ENCODE assay signal across 11 cellular contexts in the genomic region with DNA sequence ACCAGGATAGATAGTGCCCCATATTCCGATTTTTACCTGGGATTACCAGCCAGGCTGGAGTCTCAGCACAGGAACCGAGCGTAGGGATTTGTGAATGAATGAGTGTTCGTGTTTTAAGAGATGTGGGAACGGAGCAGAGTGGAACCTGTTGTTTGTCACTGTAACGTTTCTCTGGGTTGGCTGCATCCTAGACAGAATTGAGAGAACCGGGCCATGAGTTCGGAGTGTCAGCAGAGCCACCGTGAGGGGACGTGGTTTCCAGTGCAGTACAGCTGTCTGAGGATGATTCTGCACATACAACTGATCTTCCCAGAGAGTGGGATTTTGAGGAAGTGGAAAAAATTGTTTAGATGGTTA. TPM values are rescaled to one million over a fixed set of nuclear protein-coding genes. Genes with fewer than 3 reads are reported as not detected.
A peak's percentile ranks its signal among the peaks of the same experiment; 100 is the strongest.
DNase-seq lines count a peak whose midpoint lies in the region; ATAC-seq, FAIRE-seq and TF ChIP-seq lines count a peak whose summit lies in the region.
"Had no signal": no experiment of that assay in that cellular context is flagged by ENCODE, and none has a peak within 500 bp of the region (broad histone marks: within the 10 kb centered on the region; RNA-seq: fewer than 3 reads in every experiment).

No MANE protein-coding gene starts in this region.

- peaks cover 11% of the 10 kb centered on the region for H3K4me1 Mint-ChIP-seq in activated T-cell treated with anti-CD3 and anti-CD28 coated beads, Interleukin-2, amount 50 U/mL, for 24 hours (ENCODE audit: low read depth)
- H3K4me1 Mint-ChIP-seq in astrocyte (ENCODE audit: low read depth, unreplicated experiment): no peaks in the 10 kb centered on the region

- no peaks in the 10 kb centered on the region for H3K4me1 ChIP-seq in astrocyte (ENCODE audit: insufficient read depth, low read length)
- peaks cover 9% of the 10 kb centered on the region for H3K4me1 ChIP-seq in lower lobe of right lung
- peaks cover 18% of the 10 kb centered on the region for H3K4me1 ChIP-seq in suprapubic skin

- H3K9ac ChIP-seq in astrocyte (ENCODE audit: low read length): no peak overlapping the region

- H3K27me3 ChIP-seq in astrocyte (ENCODE audit: insufficient read depth, low read length): peaks cover 56% of the 10 kb centered on the region
- H3K27me3 ChIP-seq in lower lobe of right lung (ENCODE audit: low read depth): peaks cover 48% of the 10 kb centered on the region
- H3K27me3 ChIP-seq in suprapubic skin: peaks cover 49% of the 10 kb centered on the region

- ATAC-seq in lower lobe of right lung (no peak), GM18867 (IDR thresholded peaks at IDR 0.05; ENCODE audit: unreplicated experiment) (no peak), GM18868 (IDR thresholded peaks at IDR 0.05; ENCODE audit: unreplicated experiment) (no peak)

- no peaks in the 10 kb centered on the region for H3K36me3 ChIP-seq in astrocyte (ENCODE audit: insufficient read depth, low read length)
- H3K36me3 ChIP-seq in lower lobe of right lung: no peaks in the 10 kb centered on the region
- no peaks in the 10 kb centered on the region for H3K36me3 ChIP-seq in suprapubic skin
- H3K36me3 ChIP-seq: tibial nerve had no signal

- no peaks in the 10 kb centered on the region for H3K9me3 ChIP-seq in astrocyte (ENCODE audit: insufficient read depth, low read depth, low read length)
- no peaks in the 10 kb centered on the region for H3K9me3 ChIP-seq in lower lobe of right lung
- no peaks in the 10 kb centered on the region for H3K9me3 ChIP-seq in suprapubic skin
- H3K9me3 ChIP-seq: tibial nerve had no signal

- H3K36me3 Mint-ChIP-seq in activated T-cell treated with anti-CD3 and anti-CD28 coated beads, Interleukin-2, amount 50 U/mL, for 24 hours (ENCODE audit: low read depth): no peaks in the 10 kb centered on the region
- no peaks in the 10 kb centered on the region for H3K36me3 Mint-ChIP-seq in astrocyte (ENCODE audit: low read depth, unreplicated experiment)

- H3K4me2 ChIP-seq in astrocyte (ENCODE audit: low read length): peak overlapping the region; percentile 81

- no peak overlapping the region for H3K27ac Mint-ChIP-seq in activated T-cell treated with anti-CD3 and anti-CD28 coated beads, Interleukin-2, amount 50 U/mL, for 24 hours
- no peak overlapping the region for H3K27ac Mint-ChIP-seq in astrocyte (ENCODE audit: unreplicated experiment)

- H4K20me1 ChIP-seq in astrocyte (ENCODE audit: insufficient read depth, low read length): no peaks in the 10 kb centered on the region

- FAIRE-seq in astrocyte (lab: Jason Lieb, UNC): no peak
- FAIRE-seq: colon had no signal

- no peak overlapping the region for H2AFZ ChIP-seq in astrocyte (ENCODE audit: low read depth, low read length)

- TF ChIP-seq POLR2A in suprapubic skin (IDR thresholded peaks at IDR 0.05): no peak

- TF ChIP-seq CTCF in astrocyte (IDR thresholded peaks at IDR 0.05; ENCODE audit: insufficient read depth, low read depth, low read length): no peak
- no peak for TF ChIP-seq CTCF in lower lobe of right lung (IDR thresholded peaks at IDR 0.05)
- no peak for TF ChIP-seq CTCF in suprapubic skin (IDR thresholded peaks at IDR 0.05)

- no peak overlapping the region for H3K27ac ChIP-seq in astrocyte (ENCODE audit: low read depth, low read length)
- H3K27ac ChIP-seq in lower lobe of right lung: no peak overlapping the region
- H3K27ac ChIP-seq in suprapubic skin: no peak overlapping the region
- H3K27ac ChIP-seq: tibial nerve had no signal

- H3K4me3 ChIP-seq in astrocyte (ENCODE audit: insufficient read depth, low read depth, low read length): no peak overlapping the region
- peak overlapping the region; percentile 58 for H3K4me3 ChIP-seq in lower lobe of right lung
- peak overlapping the region; percentile 73 for H3K4me3 ChIP-seq in suprapubic skin

- intact Hi-C loops in lower lobe of right lung (cut with DNase I): no loop called here

- peak overlapping the region; percentile 57 for H3K4me3 Mint-ChIP-seq in activated T-cell treated with anti-CD3 and anti-CD28 coated beads, Interleukin-2, amount 50 U/mL, for 24 hours
- H3K4me3 Mint-ChIP-seq in astrocyte (ENCODE audit: unreplicated experiment): peak overlapping the region; percentile 60

- no peaks in the 10 kb centered on the region for H3K79me2 ChIP-seq in astrocyte (ENCODE audit: insufficient read depth, low read length)

- peaks cover 76% of the 10 kb centered on the region for H3K27me3 Mint-ChIP-seq in activated T-cell treated with anti-CD3 and anti-CD28 coated beads, Interleukin-2, amount 50 U/mL, for 24 hours
- H3K27me3 Mint-ChIP-seq in astrocyte (ENCODE audit: low read depth, unreplicated experiment): peaks cover 67% of the 10 kb centered on the region

- WGBS in suprapubic skin: 47% methylated on average over 10 of the region's 10 CpGs

- DNase-seq in activated T-cell treated with anti-CD3 and anti-CD28 coated beads, Interleukin-2, amount 50 U/mL, for 24 hours: no peak
- DNase-seq in activated T-cell treated with anti-CD3 and anti-CD28 coated beads, Interleukin-2, amount 50 U/mL, for 1 hour: no peak
- no peak for DNase-seq in astrocyte (ENCODE audit: low read depth)
- no peak for DNase-seq in lower lobe of right lung
- no peak for DNase-seq in suprapubic skin (ENCODE audit: low spot score in 2 of 2)
- no peak for DNase-seq in GDM1 (lab: John Stamatoyannopoulos, UW)
- DNase-seq: activated CD4-positive, alpha-beta T cell treated with anti-CD3 and anti-CD28 coated beads for 1 hour had no signal

- no peak for TF ChIP-seq EP300 in suprapubic skin (IDR thresholded peaks at IDR 0.05)

- H3K9me3 Mint-ChIP-seq in activated T-cell treated with anti-CD3 and anti-CD28 coated beads, Interleukin-2, amount 50 U/mL, for 24 hours: no peaks in the 10 kb centered on the region
- H3K9me3 Mint-ChIP-seq in astrocyte (ENCODE audit: unreplicated experiment): peaks cover 3% of the 10 kb centered on the region

RNA-seq across cellular contexts. Expression of gene PDE8B, which starts 1.2 kb away (rescaled TPM):
- total RNA-seq in astrocyte (0.18 and 0.22 TPM in 2 replicates), lower lobe of right lung (5.3 TPM), suprapubic skin (1 to 10 TPM; 1.1 to 3.9 (median 1.5) TPM)
